Comparison of ENCODE assay signal across 9 cellular contexts in genomic region chr17:48374650-48375230, GRCh38. TPM values are rescaled to one million over a fixed set of nuclear protein-coding genes. Genes with fewer than 3 reads are reported as not detected.
DNase-seq lines count a peak whose midpoint lies in the region; TF ChIP-seq lines count a peak whose summit lies in the region.
"Had no signal": no experiment of that assay in that cellular context is flagged by ENCODE, and none has a peak within 500 bp of the region (broad histone marks: within the 10 kb centered on the region; RNA-seq: fewer than 3 reads in every experiment).

No MANE protein-coding gene starts in this region.

- no peaks in the 10 kb centered on the region for H3K4me1 Mint-ChIP-seq in osteocyte (ENCODE audit: unreplicated experiment)

- no peak overlapping the region for H3K27ac Mint-ChIP-seq in osteocyte (ENCODE audit: unreplicated experiment)

- no peak overlapping the region for H3K4me3 Mint-ChIP-seq in osteocyte (ENCODE audit: unreplicated experiment)

- H3K4me3 ChIP-seq in H7 (ENCODE audit: insufficient read depth, low read depth, low read length) (no peak overlapping the region), Peyer's patch (no peak overlapping the region), cardiac fibroblast (replicated peaks in 1 of 2; ENCODE audit: low read depth in 2 of 2, low read length in 2 of 2) (no peak overlapping the region)

- no peaks in the 10 kb centered on the region for H3K36me3 Mint-ChIP-seq in osteocyte (ENCODE audit: unreplicated experiment)

- H3K4me1 ChIP-seq in Peyer's patch, result no peaks in the 10 kb centered on the region

- no peaks in the 10 kb centered on the region for H3K9me3 Mint-ChIP-seq in osteocyte (ENCODE audit: unreplicated experiment)

- no peaks in the 10 kb centered on the region for H3K9me3 ChIP-seq in Peyer's patch
- H3K9me3 ChIP-seq: neutrophil had no signal

- H3K27me3 ChIP-seq in H7 (ENCODE audit: control insufficient read depth, insufficient read depth, low read length), result 0 out of 2 replicates have a peak, but pooled peaks cover 1% of the 10 kb centered on the region
- no peaks in the 10 kb centered on the region for H3K27me3 ChIP-seq in Peyer's patch

- no peaks in the 10 kb centered on the region for H3K36me3 ChIP-seq in H7 (replicated peaks; ENCODE audit: control insufficient read depth, insufficient read depth, low read length)
- H3K36me3 ChIP-seq in Peyer's patch, result no peaks in the 10 kb centered on the region
- H3K36me3 ChIP-seq: neutrophil had no signal

- TF ChIP-seq CTCF in Peyer's patch (IDR thresholded peaks at IDR 0.05) (peak; percentile 19 to 89 (median 74)), cardiac fibroblast (IDR thresholded peaks at IDR 0.05; ENCODE audit: low read depth, low read length) (peak; percentile 44), osteocyte (IDR thresholded peaks at IDR 0.05) (peak; percentile 35)

- H3K27me3 Mint-ChIP-seq in osteocyte (ENCODE audit: unreplicated experiment), result peaks cover 22% of the 10 kb centered on the region

- TF ChIP-seq POLR2A in Peyer's patch (IDR thresholded peaks at IDR 0.05), result no peak

- H3K27ac ChIP-seq in Peyer's patch, result no peak overlapping the region
- H3K27ac ChIP-seq: neutrophil had no signal

- DNase-seq in COLO668 (lab: John Stamatoyannopoulos, UW; ENCODE audit: unreplicated experiment) (peak; percentile 6), H7 (peak; percentile 61), Peyer's patch (peak in 1 of 3 donors; percentile 73), cardiac fibroblast (ENCODE audit: low read depth in 2 of 2) (peak in 1 of 2 donors; percentile 8), osteocyte (ENCODE audit: extremely low spot score, unreplicated experiment) (no peak), kidney glomerular epithelial cell (lab: John Stamatoyannopoulos, UW) (no peak), ureter (ENCODE audit: low spot score) (no peak), HK-2 (ENCODE audit: unreplicated experiment) (no peak)

RNA-seq across cellular contexts. Expression of gene SKAP1, which starts 55.3 kb away (rescaled TPM):
- total RNA-seq in H7 (2014; rRNA removed; shearing (Covaris generic)), result not detected in 2 replicates
- total RNA-seq in Peyer's patch, result 10 to 100 TPM in 1 of 4 donors, 1 to 10 TPM in 3; 3.1 to 17.3 (median 6.5) TPM
- total RNA-seq in osteocyte, result not detected in 2 replicates
- 25.4 TPM for total RNA-seq in ureter

Comparison
In these comparisons a context has a peak if more than half of its experiments do, and no peak if none do; other contexts are left out.
1. DNase-seq: peak in COLO668 (single experiment) and H7 (single experiment); none in osteocyte (single experiment), kidney glomerular epithelial cell (single experiment), ureter (single experiment) and HK-2 (single experiment).
2. Peak in every context shown above with its lines, with median percentiles within 50 percentile points of each other: CTCF ChIP-seq.